ENCODE assay signal across 29 cellular contexts in genomic region chr10:71497802-71498326, GRCh38.
"Had no signal": no experiment of that assay in that cellular context is flagged by ENCODE, and none has a peak within 500 bp of the region (broad histone marks: within the 10 kb centered on the region; RNA-seq: fewer than 3 reads in every experiment).

No MANE protein-coding gene starts in this region.

- H3K9me3 ChIP-seq: gastroesophageal sphincter, heart right ventricle, lower lobe of right lung, neutrophil, pancreas, psoas muscle, suprapubic skin, thyroid gland had no signal

- H3K27me3 ChIP-seq: dorsolateral prefrontal cortex, gastroesophageal sphincter, heart right ventricle, neutrophil, pancreas, suprapubic skin, thyroid gland had no signal

- H3K9me3 Mint-ChIP-seq: endodermal cell; naive thymus-derived CD8-positive, alpha-beta T cell; neural crest cell; stimulated activated naive CD8-positive, alpha-beta T cell treated with anti-CD3 and anti-CD28 coated beads, Interleukin-15, amount 100 ng/mL, for 72 hours had no signal

- H3K4me1 ChIP-seq: gastroesophageal sphincter, lower lobe of right lung, pancreas, psoas muscle, suprapubic skin, thyroid gland had no signal

- H3K4me3 Mint-ChIP-seq: endodermal cell; naive thymus-derived CD8-positive, alpha-beta T cell; neural crest cell; stimulated activated naive CD8-positive, alpha-beta T cell treated with anti-CD3 and anti-CD28 coated beads, Interleukin-15, amount 100 ng/mL, for 72 hours had no signal

- H3K27ac Mint-ChIP-seq: endodermal cell; naive thymus-derived CD8-positive, alpha-beta T cell; stimulated activated naive CD8-positive, alpha-beta T cell treated with anti-CD3 and anti-CD28 coated beads, Interleukin-15, amount 100 ng/mL, for 72 hours had no signal

- H3K4me3 ChIP-seq: dorsolateral prefrontal cortex, gastroesophageal sphincter, heart right ventricle, lower lobe of right lung, pancreas, psoas muscle, suprapubic skin, thyroid gland had no signal

- H3K27ac ChIP-seq: dorsolateral prefrontal cortex, epithelial cell of prostate, gastroesophageal sphincter, heart right ventricle, lower lobe of right lung, neutrophil, pancreas, psoas muscle, suprapubic skin, thyroid gland had no signal

- FAIRE-seq: colon, islet of Langerhans, pancreas, small intestine had no signal

- DNase-seq: dorsolateral prefrontal cortex; effector CD8-positive, alpha-beta T cell; endodermal cell; foreskin fibroblast; heart right ventricle; hippocampal formation; left cardiac atrium; left ventricle myocardium superior; lower lobe of right lung; naive thymus-derived CD8-positive, alpha-beta T cell; pancreas; psoas muscle; small intestine; stimulated activated CD4-positive, alpha-beta T cell treated with anti-CD3 and anti-CD28 coated beads, Interleukin-12 subunit alpha, Interleukin-12 subunit beta, amount 100 ng/mL, for 4 hours; stimulated activated CD4-positive, alpha-beta T cell treated with anti-CD3 and anti-CD28 coated beads, Interleukin-1b, Interleukin-23, amount 100 ng/mL, for 48 hours; stimulated activated CD4-positive, alpha-beta T cell treated with anti-CD3 and anti-CD28 coated beads, Interleukin-4, amount 100 ng/mL, for 1 hour; stimulated activated CD8-positive, alpha-beta memory T cell treated with anti-CD3 and anti-CD28 coated beads, Interleukin-4, amount 100 ng/mL, for 48 hours; stimulated activated naive CD4-positive, alpha-beta T cell; stimulated activated naive CD8-positive, alpha-beta T cell treated with anti-CD3 and anti-CD28 coated beads, Interleukin-15, amount 100 ng/mL, for 72 hours; thyroid gland; trophoblast cell had no signal

- H3K27me3 Mint-ChIP-seq: stimulated activated naive CD8-positive, alpha-beta T cell treated with anti-CD3 and anti-CD28 coated beads, Interleukin-15, amount 100 ng/mL, for 72 hours had no signal

- H3K36me3 ChIP-seq: gastroesophageal sphincter, heart right ventricle, lower lobe of right lung, neutrophil, pancreas, suprapubic skin, thyroid gland had no signal

- ATAC-seq: esophagus mucosa; gastroesophageal sphincter; left ventricle myocardium superior; lower lobe of right lung; naive thymus-derived CD8-positive, alpha-beta T cell; pancreas; stimulated activated naive CD8-positive, alpha-beta T cell treated with anti-CD3 and anti-CD28 coated beads, Interleukin-15, amount 100 ng/mL, for 72 hours had no signal

- H3K36me3 Mint-ChIP-seq: naive thymus-derived CD8-positive, alpha-beta T cell had no signal
